Comparison of ENCODE assay signal across 1 cellular context in genomic region chr10:71912431-71912830, GRCh38.
TF ChIP-seq lines count a peak whose summit lies in the region.

No MANE protein-coding gene starts in this region.

TF ChIP-seq in GM23338, 12 proteins besides CTCF, POLR2A, EP300 and RAD21 (continued from another document):
- TF ChIP-seq ZNF462 (CRISPR knock-in tag; IDR thresholded peaks at IDR 0.05) (no peak), ZNF114 (CRISPR knock-in tag; IDR thresholded peaks at IDR 0.05) (no peak)
